Comparison of ENCODE assay signal across 21 cellular contexts in genomic region chr16:65327346-65327745, GRCh38.
"Had no signal": no experiment of that assay in that cellular context is flagged by ENCODE, and none has a peak within 500 bp of the region (broad histone marks: within the 10 kb centered on the region; RNA-seq: fewer than 3 reads in every experiment).

No MANE protein-coding gene starts in this region.

- H3K4me1 ChIP-seq: colonic mucosa, esophagus muscularis mucosa, gastroesophageal sphincter, heart left ventricle, left lung, lower lobe of right lung had no signal

- H3K4me3 ChIP-seq: colonic mucosa, esophagus muscularis mucosa, gastroesophageal sphincter, heart left ventricle, hepatocyte, left lung, lower lobe of right lung, mucosa of descending colon had no signal

- H3K27me3 ChIP-seq: colonic mucosa, esophagus muscularis mucosa, foreskin keratinocyte, gastroesophageal sphincter, heart left ventricle, hepatocyte, left lung had no signal

- H3K36me3 ChIP-seq: colonic mucosa, esophagus muscularis mucosa, gastroesophageal sphincter, heart left ventricle, left lung, lower lobe of right lung had no signal

- DNase-seq: colonic mucosa; cortex of kidney; effector CD8-positive, alpha-beta T cell; effector memory CD8-positive, alpha-beta T cell; endodermal cell; foreskin keratinocyte; heart left ventricle; hypothalamus; immature natural killer cell; islet precursor cell; kidney; kidney glomerular epithelial cell; left lung; left ventricle myocardium superior; lower lobe of right lung; mesenchymal stem cell; mucosa of descending colon; naive B cell had no signal

- H3K27ac ChIP-seq: colonic mucosa, esophagus muscularis mucosa, foreskin keratinocyte, gastroesophageal sphincter, heart left ventricle, hepatocyte, left lung, lower lobe of right lung had no signal

- ATAC-seq: effector memory CD8-positive, alpha-beta T cell; foreskin keratinocyte; gastroesophageal sphincter; heart left ventricle; left lung; left ventricle myocardium superior; lower lobe of right lung; mucosa of descending colon had no signal

- H3K9me3 ChIP-seq: colonic mucosa, esophagus muscularis mucosa, gastroesophageal sphincter, heart left ventricle, left lung, lower lobe of right lung, mucosa of descending colon had no signal
